9 cellular contexts compared by ENCODE assay signal in genomic region chr5:111187079-111187478, GRCh38.
"Had no signal": no experiment of that assay in that cellular context is flagged by ENCODE, and none has a peak within 500 bp of the region (broad histone marks: within the 10 kb centered on the region; RNA-seq: fewer than 3 reads in every experiment).

No MANE protein-coding gene starts in this region.

- H3K27ac ChIP-seq: GM23248 had no signal

- H3K9ac ChIP-seq: GM23248 had no signal

- ATAC-seq: GM23338, HCT116 had no signal

- H2AFZ ChIP-seq: GM23248, GM23338 had no signal

- H3K4me1 ChIP-seq: HAP-1 had no signal

- H3K4me2 ChIP-seq: GM23338 had no signal

- DNase-seq: GM23248, GOT3, H7, H9, HCEC 1CT, HFFc6 had no signal

- H3K36me3 ChIP-seq: HAP-1 had no signal

- H3K9me3 ChIP-seq: HAP-1 had no signal

- H3K4me3 ChIP-seq: GM23248, GM23338, HAP-1 had no signal
